27 cellular contexts compared by ENCODE assay signal in the genomic region with DNA sequence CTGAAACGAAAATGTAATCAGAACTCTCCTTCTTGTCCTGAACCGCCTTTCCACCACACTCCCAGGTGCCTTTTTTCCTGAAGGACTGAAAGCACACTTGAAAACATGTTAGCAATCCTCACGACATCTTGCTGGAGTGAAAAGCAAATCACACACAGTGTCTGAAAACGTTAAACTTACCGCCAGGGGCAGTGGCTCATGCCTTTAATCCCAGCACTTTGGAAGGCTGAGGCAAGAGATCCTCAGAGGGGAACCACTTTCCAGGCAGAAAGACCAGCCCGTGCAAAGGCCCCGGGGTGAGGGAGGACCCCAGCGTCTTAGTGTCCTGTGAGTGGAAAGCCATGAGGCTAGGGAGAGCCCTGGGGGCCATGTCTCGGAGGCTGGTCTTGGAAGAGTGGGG.
"Had no signal": no experiment of that assay in that cellular context is flagged by ENCODE, and none has a peak within 500 bp of the region (broad histone marks: within the 10 kb centered on the region; RNA-seq: fewer than 3 reads in every experiment).

No MANE protein-coding gene starts in this region.

- H3K9ac ChIP-seq: neural progenitor cell had no signal

- H3K4me2 ChIP-seq: neural progenitor cell had no signal

- H3K36me3 Mint-ChIP-seq: immature natural killer cell; memory B cell; naive thymus-derived CD8-positive, alpha-beta T cell; stimulated activated effector memory CD8-positive, alpha-beta T cell treated with anti-CD3 and anti-CD28 coated beads, Interleukin-12 subunit alpha, Interleukin-12 subunit beta, amount 100 ng/mL, for 72 hours had no signal

- H3K4me1 Mint-ChIP-seq: neural progenitor cell had no signal

- H3K4me1 ChIP-seq: neural progenitor cell, sigmoid colon, suprapubic skin, uterus had no signal

- H3K27ac Mint-ChIP-seq: memory B cell; neural progenitor cell; progenitor cell of endocrine pancreas; stimulated activated effector memory CD8-positive, alpha-beta T cell treated with anti-CD3 and anti-CD28 coated beads, Interleukin-12 subunit alpha, Interleukin-12 subunit beta, amount 100 ng/mL, for 72 hours; stimulated activated naive CD8-positive, alpha-beta T cell treated with anti-CD3 and anti-CD28 coated beads, Interleukin-15, Interleukin-2, amounts not matched to agents 100 ng/mL and 50 ng/mL, for 24 hours had no signal

- H3K27me3 Mint-ChIP-seq: memory B cell; naive thymus-derived CD8-positive, alpha-beta T cell; progenitor cell of endocrine pancreas; stimulated activated naive CD8-positive, alpha-beta T cell treated with anti-CD3 and anti-CD28 coated beads, Interleukin-15, Interleukin-2, amounts not matched to agents 100 ng/mL and 50 ng/mL, for 24 hours had no signal

- H3K9me3 ChIP-seq: left ventricle myocardium inferior, neutrophil, ovary, right atrium auricular region, sigmoid colon, spleen, suprapubic skin, thoracic aorta, tibial artery, uterus had no signal

- H3K4me3 Mint-ChIP-seq: memory B cell; nephron; neural progenitor cell; stimulated activated effector memory CD8-positive, alpha-beta T cell treated with anti-CD3 and anti-CD28 coated beads, Interleukin-12 subunit alpha, Interleukin-12 subunit beta, amount 100 ng/mL, for 72 hours; stimulated activated naive CD8-positive, alpha-beta T cell treated with anti-CD3 and anti-CD28 coated beads, Interleukin-15, Interleukin-2, amounts not matched to agents 100 ng/mL and 50 ng/mL, for 24 hours had no signal

- H3K27ac ChIP-seq: left ventricle myocardium inferior, neural progenitor cell, neutrophil, ovary, right atrium auricular region, sigmoid colon, spleen, suprapubic skin, thoracic aorta, tibial artery, uterus had no signal

- H3K9me3 Mint-ChIP-seq: immature natural killer cell; memory B cell; naive thymus-derived CD8-positive, alpha-beta T cell; nephron; neural progenitor cell; stimulated activated effector memory CD8-positive, alpha-beta T cell treated with anti-CD3 and anti-CD28 coated beads, Interleukin-12 subunit alpha, Interleukin-12 subunit beta, amount 100 ng/mL, for 72 hours; stimulated activated naive CD8-positive, alpha-beta T cell treated with anti-CD3 and anti-CD28 coated beads, Interleukin-15, Interleukin-2, amounts not matched to agents 100 ng/mL and 50 ng/mL, for 24 hours had no signal

- DNase-seq: hypothalamus; immature natural killer cell; kidney; left colon; left ventricle myocardium inferior; naive thymus-derived CD8-positive, alpha-beta T cell; occipital lobe; ovary; sigmoid colon; small intestine; spleen; stimulated activated CD4-positive, alpha-beta T cell treated with anti-CD3 and anti-CD28 coated beads, Interleukin-4, amount 100 ng/mL, for 24 hours; stimulated activated naive CD4-positive, alpha-beta T cell; tibial artery; trophoblast cell; uterus had no signal

- H3K36me3 ChIP-seq: neural progenitor cell, neutrophil, ovary, spleen, uterus had no signal

- H2AFZ ChIP-seq: neural progenitor cell had no signal

- H3K27me3 ChIP-seq: neural progenitor cell, neutrophil, ovary, right atrium auricular region, sigmoid colon, spleen, suprapubic skin, tibial artery, uterus had no signal

- ATAC-seq: left colon; naive thymus-derived CD8-positive, alpha-beta T cell; stimulated activated effector memory CD8-positive, alpha-beta T cell treated with anti-CD3 and anti-CD28 coated beads, Interleukin-12 subunit alpha, Interleukin-12 subunit beta, amount 100 ng/mL, for 72 hours had no signal

- H3K4me3 ChIP-seq: left ventricle myocardium inferior, neural progenitor cell, ovary, right atrium auricular region, sigmoid colon, spleen, suprapubic skin, thoracic aorta, tibial artery, uterus had no signal

- FAIRE-seq: islet of Langerhans, kidney, small intestine had no signal
